ENCODE assay signal across 1 cellular context in genomic region chr6:44655368-44656342, GRCh38.
TF ChIP-seq lines count a peak whose summit lies in the region.

No MANE protein-coding gene starts in this region.

TF ChIP-seq in HEK293, 187 proteins besides CTCF, POLR2A, EP300 and RAD21 (continued from another document and continues in another):
- TF ChIP-seq, protein P1, sequence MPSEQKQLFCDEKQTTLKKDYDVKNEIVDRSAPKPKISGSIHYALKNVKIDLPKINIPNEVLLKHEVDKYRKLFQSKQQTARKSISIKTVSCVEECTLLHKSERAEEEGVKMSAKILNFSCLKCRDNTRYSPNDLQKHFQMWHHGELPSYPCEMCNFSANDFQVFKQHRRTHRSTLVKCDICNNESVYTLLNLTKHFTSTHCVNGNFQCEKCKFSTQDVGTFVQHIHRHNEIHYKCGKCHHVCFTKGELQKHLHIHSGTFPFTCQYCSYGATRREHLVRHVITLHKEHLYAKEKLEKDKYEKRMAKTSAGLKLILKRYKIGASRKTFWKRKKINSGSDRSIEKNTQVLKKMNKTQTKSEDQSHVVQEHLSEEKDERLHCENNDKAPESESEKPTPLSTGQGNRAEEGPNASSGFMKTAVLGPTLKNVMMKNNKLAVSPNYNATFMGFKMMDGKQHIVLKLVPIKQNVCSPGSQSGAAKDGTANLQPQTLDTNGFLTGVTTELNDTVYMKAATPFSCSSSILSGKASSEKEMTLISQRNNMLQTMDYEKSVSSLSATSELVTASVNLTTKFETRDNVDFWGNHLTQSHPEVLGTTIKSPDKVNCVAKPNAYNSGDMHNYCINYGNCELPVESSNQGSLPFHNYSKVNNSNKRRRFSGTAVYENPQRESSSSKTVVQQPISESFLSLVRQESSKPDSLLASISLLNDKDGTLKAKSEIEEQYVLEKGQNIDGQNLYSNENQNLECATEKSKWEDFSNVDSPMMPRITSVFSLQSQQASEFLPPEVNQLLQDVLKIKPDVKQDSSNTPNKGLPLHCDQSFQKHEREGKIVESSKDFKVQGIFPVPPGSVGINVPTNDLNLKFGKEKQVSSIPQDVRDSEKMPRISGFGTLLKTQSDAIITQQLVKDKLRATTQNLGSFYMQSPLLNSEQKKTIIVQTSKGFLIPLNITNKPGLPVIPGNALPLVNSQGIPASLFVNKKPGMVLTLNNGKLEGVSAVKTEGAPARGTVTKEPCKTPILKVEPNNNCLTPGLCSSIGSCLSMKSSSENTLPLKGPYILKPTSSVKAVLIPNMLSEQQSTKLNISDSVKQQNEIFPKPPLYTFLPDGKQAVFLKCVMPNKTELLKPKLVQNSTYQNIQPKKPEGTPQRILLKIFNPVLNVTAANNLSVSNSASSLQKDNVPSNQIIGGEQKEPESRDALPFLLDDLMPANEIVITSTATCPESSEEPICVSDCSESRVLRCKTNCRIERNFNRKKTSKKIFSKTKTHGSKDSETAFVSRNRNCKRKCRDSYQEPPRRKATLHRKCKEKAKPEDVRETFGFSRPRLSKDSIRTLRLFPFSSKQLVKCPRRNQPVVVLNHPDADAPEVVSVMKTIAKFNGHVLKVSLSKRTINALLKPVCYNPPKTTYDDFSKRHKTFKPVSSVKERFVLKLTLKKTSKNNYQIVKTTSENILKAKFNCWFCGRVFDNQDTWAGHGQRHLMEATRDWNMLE (tag by site-specific recombination; conservative IDR thresholded peaks at IDR 0.05; ENCODE audit: low read depth): peak; percentile 42; the same call in 1 of the 2 replicates
- 0 out of 2 replicates have a peak, but pooled peaks have one; percentile 23 for TF ChIP-seq ZFP69B (tag by site-specific recombination; IDR thresholded peaks at IDR 0.05)
- peak; percentile 74 for TF ChIP-seq ZNF335 (tag by site-specific recombination; conservative IDR thresholded peaks at IDR 0.05)
- TF ChIP-seq ZNF610 (tag by site-specific recombination; IDR thresholded peaks at IDR 0.05; ENCODE audit: borderline replicate concordance): no peak
- TF ChIP-seq ZNF138 (tag by site-specific recombination; IDR thresholded peaks at IDR 0.05; ENCODE audit: borderline replicate concordance): no peak
- TF ChIP-seq, protein P2, sequence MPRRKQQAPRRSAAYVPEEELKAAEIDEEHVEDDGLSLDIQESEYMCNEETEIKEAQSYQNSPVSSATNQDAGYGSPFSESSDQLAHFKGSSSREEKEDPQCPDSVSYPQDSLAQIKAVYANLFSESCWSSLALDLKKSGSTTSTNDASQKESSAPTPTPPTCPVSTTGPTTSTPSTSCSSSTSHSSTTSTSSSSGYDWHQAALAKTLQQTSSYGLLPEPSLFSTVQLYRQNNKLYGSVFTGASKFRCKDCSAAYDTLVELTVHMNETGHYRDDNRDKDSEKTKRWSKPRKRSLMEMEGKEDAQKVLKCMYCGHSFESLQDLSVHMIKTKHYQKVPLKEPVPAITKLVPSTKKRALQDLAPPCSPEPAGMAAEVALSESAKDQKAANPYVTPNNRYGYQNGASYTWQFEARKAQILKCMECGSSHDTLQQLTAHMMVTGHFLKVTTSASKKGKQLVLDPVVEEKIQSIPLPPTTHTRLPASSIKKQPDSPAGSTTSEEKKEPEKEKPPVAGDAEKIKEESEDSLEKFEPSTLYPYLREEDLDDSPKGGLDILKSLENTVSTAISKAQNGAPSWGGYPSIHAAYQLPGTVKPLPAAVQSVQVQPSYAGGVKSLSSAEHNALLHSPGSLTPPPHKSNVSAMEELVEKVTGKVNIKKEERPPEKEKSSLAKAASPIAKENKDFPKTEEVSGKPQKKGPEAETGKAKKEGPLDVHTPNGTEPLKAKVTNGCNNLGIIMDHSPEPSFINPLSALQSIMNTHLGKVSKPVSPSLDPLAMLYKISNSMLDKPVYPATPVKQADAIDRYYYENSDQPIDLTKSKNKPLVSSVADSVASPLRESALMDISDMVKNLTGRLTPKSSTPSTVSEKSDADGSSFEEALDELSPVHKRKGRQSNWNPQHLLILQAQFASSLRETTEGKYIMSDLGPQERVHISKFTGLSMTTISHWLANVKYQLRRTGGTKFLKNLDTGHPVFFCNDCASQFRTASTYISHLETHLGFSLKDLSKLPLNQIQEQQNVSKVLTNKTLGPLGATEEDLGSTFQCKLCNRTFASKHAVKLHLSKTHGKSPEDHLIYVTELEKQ (tag by site-specific recombination; IDR thresholded peaks at IDR 0.05; ENCODE audit: borderline replicate concordance): no peak
- no peak for TF ChIP-seq ZNF768 (tag by site-specific recombination; IDR thresholded peaks at IDR 0.05)
- no peak for TF ChIP-seq ZNF274 (IDR thresholded peaks at IDR 0.05; ENCODE audit: low read length)
- no peak for TF ChIP-seq ZNF274 (tag by site-specific recombination; IDR thresholded peaks at IDR 0.05; ENCODE audit: borderline replicate concordance)
- TF ChIP-seq ZNF292 (tag by site-specific recombination; IDR thresholded peaks at IDR 0.05; ENCODE audit: borderline replicate concordance, low read depth): no peak
- no peak for TF ChIP-seq ZNF449 (tag by site-specific recombination; IDR thresholded peaks at IDR 0.05)
- no peak for TF ChIP-seq ATF2 (tag by site-specific recombination; IDR thresholded peaks at IDR 0.05; ENCODE audit: low read depth)
- TF ChIP-seq ZNF169 (tag by site-specific recombination; IDR thresholded peaks at IDR 0.05): no peak
- TF ChIP-seq ZNF660 (tag by site-specific recombination; IDR thresholded peaks at IDR 0.05): peak; percentile 52
- no peak for TF ChIP-seq OSR2 (tag by site-specific recombination; IDR thresholded peaks at IDR 0.05)
- no peak for TF ChIP-seq ZNF555 (tag by site-specific recombination; conservative IDR thresholded peaks at IDR 0.05)
- TF ChIP-seq KLF10 (tag by site-specific recombination; IDR thresholded peaks at IDR 0.05): no peak
- TF ChIP-seq ZNF658 (tag by site-specific recombination; IDR thresholded peaks at IDR 0.05): no peak
- TF ChIP-seq YY2 (tag by site-specific recombination; IDR thresholded peaks at IDR 0.05): no peak
- TF ChIP-seq KLF1 (tag by site-specific recombination; IDR thresholded peaks at IDR 0.05): no peak
- peak; percentile 61 for TF ChIP-seq ZXDB (tag by site-specific recombination; IDR thresholded peaks at IDR 0.05)
- 0 out of 2 replicates have a peak, but pooled peaks have one; percentile 62 for TF ChIP-seq ZSCAN30 (tag by site-specific recombination; IDR thresholded peaks at IDR 0.05)
- no peak for TF ChIP-seq TCF7L2 (IDR thresholded peaks at IDR 0.05; ENCODE audit: borderline replicate concordance, low read depth, low read length)
- TF ChIP-seq ZNF529 (tag by site-specific recombination; IDR thresholded peaks at IDR 0.05; ENCODE audit: insufficient replicate concordance): no peak
- peak; percentile 83 for TF ChIP-seq ZNF654 (tag by site-specific recombination; IDR thresholded peaks at IDR 0.05; ENCODE audit: low read depth)
- TF ChIP-seq ZNF623 (tag by site-specific recombination; IDR thresholded peaks at IDR 0.05): no peak
- no peak for TF ChIP-seq ZNF37A (tag by site-specific recombination; IDR thresholded peaks at IDR 0.05)
- no peak for TF ChIP-seq PBX3 (CRISPR knock-in tag; IDR thresholded peaks at IDR 0.05)
- no peak for TF ChIP-seq ZNF302 (tag by site-specific recombination; IDR thresholded peaks at IDR 0.05; ENCODE audit: low read depth)
- peak; percentile 60; the same call in 1 of the 2 replicates for TF ChIP-seq ZBTB20 (tag by site-specific recombination; IDR thresholded peaks at IDR 0.05)
- TF ChIP-seq ZBTB44 (tag by site-specific recombination; IDR thresholded peaks at IDR 0.05): no peak; the same call in 1 of the 2 replicates
- TF ChIP-seq, protein P3, sequence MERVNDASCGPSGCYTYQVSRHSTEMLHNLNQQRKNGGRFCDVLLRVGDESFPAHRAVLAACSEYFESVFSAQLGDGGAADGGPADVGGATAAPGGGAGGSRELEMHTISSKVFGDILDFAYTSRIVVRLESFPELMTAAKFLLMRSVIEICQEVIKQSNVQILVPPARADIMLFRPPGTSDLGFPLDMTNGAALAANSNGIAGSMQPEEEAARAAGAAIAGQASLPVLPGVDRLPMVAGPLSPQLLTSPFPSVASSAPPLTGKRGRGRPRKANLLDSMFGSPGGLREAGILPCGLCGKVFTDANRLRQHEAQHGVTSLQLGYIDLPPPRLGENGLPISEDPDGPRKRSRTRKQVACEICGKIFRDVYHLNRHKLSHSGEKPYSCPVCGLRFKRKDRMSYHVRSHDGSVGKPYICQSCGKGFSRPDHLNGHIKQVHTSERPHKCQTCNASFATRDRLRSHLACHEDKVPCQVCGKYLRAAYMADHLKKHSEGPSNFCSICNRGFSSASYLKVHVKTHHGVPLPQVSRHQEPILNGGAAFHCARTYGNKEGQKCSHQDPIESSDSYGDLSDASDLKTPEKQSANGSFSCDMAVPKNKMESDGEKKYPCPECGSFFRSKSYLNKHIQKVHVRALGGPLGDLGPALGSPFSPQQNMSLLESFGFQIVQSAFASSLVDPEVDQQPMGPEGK (tag by site-specific recombination; IDR thresholded peaks at IDR 0.05): no peak
- TF ChIP-seq ZBTB17 (tag by site-specific recombination; IDR thresholded peaks at IDR 0.05): peak; percentile 56; the same call in 1 of the 2 replicates
- TF ChIP-seq ZFHX2 (tag by site-specific recombination; conservative IDR thresholded peaks at IDR 0.05): 0 out of 2 replicates have a peak, but pooled peaks have one; percentile 24
- TF ChIP-seq PRDM10 (tag by site-specific recombination; IDR thresholded peaks at IDR 0.05): peak; percentile 20; the same call in 1 of the 2 replicates
- TF ChIP-seq ZNF391 (tag by site-specific recombination; IDR thresholded peaks at IDR 0.05; ENCODE audit: borderline replicate concordance, low read depth): no peak
- TF ChIP-seq ZNF121 (tag by site-specific recombination; IDR thresholded peaks at IDR 0.05): no peak
- TF ChIP-seq ZNF785 (tag by site-specific recombination; IDR thresholded peaks at IDR 0.05): 0 out of 2 replicates have a peak, but pooled peaks have one; percentile 21
